8 cellular contexts compared by ENCODE assay signal in the genomic region with DNA sequence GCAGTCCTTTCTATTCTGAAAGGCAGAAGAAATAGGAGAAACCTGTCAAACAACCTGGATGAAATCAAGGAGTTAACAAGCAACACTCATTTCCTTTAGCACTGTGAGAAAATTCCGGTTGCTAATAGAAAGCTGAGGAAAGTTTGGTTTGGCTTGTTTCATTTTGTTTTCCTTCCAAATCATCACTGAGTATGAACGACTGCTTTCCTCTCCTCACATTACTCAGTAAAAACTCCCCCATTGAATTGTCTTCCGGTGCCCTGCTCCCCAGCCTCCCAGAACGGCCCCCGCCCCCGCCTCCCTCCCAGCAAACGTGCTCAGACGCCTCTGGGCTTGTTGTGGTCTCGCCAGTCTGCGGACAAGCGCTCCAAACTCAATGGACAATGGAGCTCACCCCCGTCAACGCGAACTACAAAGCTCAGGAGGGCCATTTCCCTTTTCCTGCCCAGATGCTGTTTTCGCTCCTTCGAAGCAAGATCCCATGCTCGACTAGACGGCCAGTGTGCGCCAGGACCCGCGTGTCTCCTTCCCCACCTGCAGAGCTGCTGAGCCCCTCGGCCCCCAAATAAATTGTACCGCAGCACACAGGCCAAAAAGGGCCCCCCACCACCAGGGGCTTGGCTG. TPM values are rescaled to one million over a fixed set of nuclear protein-coding genes. Genes with fewer than 3 reads are reported as not detected.
DNase-seq lines count a peak whose midpoint lies in the region; ATAC-seq and TF ChIP-seq lines count a peak whose summit lies in the region.

No MANE protein-coding gene starts in this region.

- H3K27ac ChIP-seq in coronary artery (peak overlapping the region; percentile 86 to 95), layer of hippocampus (ENCODE audit: low read depth, low read length) (peak overlapping the region; percentile 76)

- H3K27me3 ChIP-seq in layer of hippocampus (ENCODE audit: control insufficient read depth, insufficient read depth, low read length), result no peaks in the 10 kb centered on the region

- H3K4me3 ChIP-seq in coronary artery, result peak overlapping the region; percentile 99

- no peaks in the 10 kb centered on the region for H3K9me3 Mint-ChIP-seq in activated CD4-positive, alpha-beta T cell treated with anti-CD3 and anti-CD28 coated beads, Interleukin-2, amount 10 ng/mL, durations not matched to agents 24 days and 14 days

- H3K4me1 Mint-ChIP-seq in activated CD4-positive, alpha-beta T cell treated with anti-CD3 and anti-CD28 coated beads, Interleukin-2, amount 10 ng/mL, durations not matched to agents 24 days and 14 days, result peaks cover 38% of the 10 kb centered on the region

- peak; percentile 44 for ATAC-seq in HG02938 (IDR thresholded peaks at IDR 0.05; ENCODE audit: unreplicated experiment)

- peak overlapping the region; percentile 96 for H3K27ac Mint-ChIP-seq in activated CD4-positive, alpha-beta T cell treated with anti-CD3 and anti-CD28 coated beads, Interleukin-2, amount 10 ng/mL, durations not matched to agents 24 days and 14 days

- peak overlapping the region; percentile 96 for H3K4me3 Mint-ChIP-seq in activated CD4-positive, alpha-beta T cell treated with anti-CD3 and anti-CD28 coated beads, Interleukin-2, amount 10 ng/mL, durations not matched to agents 24 days and 14 days

- intact Hi-C loops in activated CD4-positive, alpha-beta T cell treated with anti-CD3 and anti-CD28 coated beads, Interleukin-2, amount 10 ng/mL, durations not matched to agents 24 days and 14 days (cut with micrococcal nuclease), result loop anchor here (1.0 to 5.0 kb wide), 8 partner anchors 8 to 1140 kb away; partner anchors contain the start of genes ACBD6, IER5, MR1 and TOR1AIP1

- peaks cover 21% of the 10 kb centered on the region for H3K27me3 Mint-ChIP-seq in activated CD4-positive, alpha-beta T cell treated with anti-CD3 and anti-CD28 coated beads, Interleukin-2, amount 10 ng/mL, durations not matched to agents 24 days and 14 days

- TF ChIP-seq CTCF in coronary artery (IDR thresholded peaks at IDR 0.05), result no peak

- DNase-seq in NCI-H2081 (lab: John Stamatoyannopoulos, UW), result peak; percentile 54 to 65
- DNase-seq in NCI-H2081 treated with DMSO at 0.1 percent for 48 hours (lab: John Stamatoyannopoulos, UW), result no peak
- DNase-seq in NCI-H2227 (lab: John Stamatoyannopoulos, UW; ENCODE audit: unreplicated experiment), result peak; percentile 63
- peak; percentile 84 for DNase-seq in activated CD4-positive, alpha-beta T cell treated with anti-CD3 and anti-CD28 coated beads, Interleukin-2, amount 10 ng/mL, durations not matched to agents 24 days and 14 days
- peak; percentile 82 for DNase-seq in coronary artery (ENCODE audit: low spot score)
- peak; percentile 72 to 75 for DNase-seq in stimulated activated CD4-positive, alpha-beta T cell treated with anti-CD3 and anti-CD28 coated beads, Interleukin-2, amount 100 ng/mL, for 24 hours

- H3K36me3 Mint-ChIP-seq in activated CD4-positive, alpha-beta T cell treated with anti-CD3 and anti-CD28 coated beads, Interleukin-2, amount 10 ng/mL, durations not matched to agents 24 days and 14 days (ENCODE audit: low read depth), result peaks cover 26% of the 10 kb centered on the region

RNA-seq across cellular contexts. Expression of gene STX6, which starts 0.7 kb away (rescaled TPM):
- total RNA-seq in activated CD4-positive, alpha-beta T cell treated with anti-CD3 and anti-CD28 coated beads, Interleukin-2, amount 10 ng/mL, durations not matched to agents 24 days and 14 days, result 31.9 and 33.6 TPM in 2 replicates

RNA-seq across cellular contexts. Expression of gene MR1, which starts 11.9 kb away (rescaled TPM):
- 14.6 and 16.2 TPM in 2 replicates for total RNA-seq in activated CD4-positive, alpha-beta T cell treated with anti-CD3 and anti-CD28 coated beads, Interleukin-2, amount 10 ng/mL, durations not matched to agents 24 days and 14 days
